16 cellular contexts compared by ENCODE assay signal in the genomic region with DNA sequence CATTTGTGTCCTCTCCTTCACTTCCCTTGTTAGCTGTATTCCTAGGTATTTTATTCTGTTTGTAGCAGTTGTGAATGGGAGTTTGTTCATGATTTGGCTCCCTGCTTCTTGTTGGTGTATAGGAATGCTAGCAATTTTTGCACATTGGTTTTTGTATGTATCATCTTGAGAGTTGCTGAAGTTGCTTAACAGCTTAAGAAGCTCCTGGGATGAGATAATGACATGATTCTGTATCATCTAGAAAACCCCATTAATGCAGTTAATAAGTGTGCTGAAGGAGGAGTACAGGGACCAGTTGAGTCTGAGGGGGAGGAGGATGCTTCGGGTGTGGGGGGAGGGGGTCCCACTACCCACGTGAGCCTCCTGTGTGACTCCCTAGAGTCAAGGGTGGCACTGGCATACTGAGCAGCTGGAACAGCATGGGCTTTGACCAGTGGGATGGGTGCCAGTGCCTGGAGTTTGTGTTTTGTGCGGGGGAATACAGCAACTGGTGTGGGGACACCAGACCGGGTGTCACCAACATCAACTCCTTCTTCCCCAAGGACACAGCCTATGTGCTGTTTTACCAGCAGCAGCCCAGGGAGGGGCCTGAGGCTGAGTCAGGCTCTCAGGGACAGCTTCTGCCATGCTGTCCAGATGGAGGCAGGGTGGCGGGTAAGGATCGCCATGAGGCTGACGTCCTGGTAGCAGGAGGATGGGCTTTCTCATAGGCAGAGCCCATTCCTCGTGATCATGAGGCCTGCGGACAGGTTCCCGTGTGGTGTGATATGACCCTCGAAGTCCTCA. TPM values are rescaled to one million over a fixed set of nuclear protein-coding genes. Genes with fewer than 3 reads are reported as not detected.
DNase-seq lines count a peak whose midpoint lies in the region; ATAC-seq, FAIRE-seq and TF ChIP-seq lines count a peak whose summit lies in the region.
"Had no signal": no experiment of that assay in that cellular context is flagged by ENCODE, and none has a peak within 500 bp of the region (broad histone marks: within the 10 kb centered on the region; RNA-seq: fewer than 3 reads in every experiment).

No MANE protein-coding gene starts in this region.

- H3K9me3 ChIP-seq in GM23248 (ENCODE audit: low read depth), result no peaks in the 10 kb centered on the region
- H3K9me3 ChIP-seq: pancreas, SK-N-SH had no signal

- no peaks in the 10 kb centered on the region for H3K27me3 ChIP-seq in GM23248 (replicated peaks; ENCODE audit: insufficient read depth)
- H3K27me3 ChIP-seq: pancreas had no signal

- no peak overlapping the region for H2AFZ ChIP-seq in GM23248

- ATAC-seq in activated CD4-positive, CD25-positive, alpha-beta regulatory T cell treated with anti-CD3 and anti-CD28 coated beads, Interleukin-2, amount 50 U/mL, for 24 hours, result no peak
- ATAC-seq in HG02571 (IDR thresholded peaks at IDR 0.05; ENCODE audit: unreplicated experiment), result no peak
- ATAC-seq: activated CD8-positive, alpha-beta T cell treated with anti-CD3 and anti-CD28 coated beads, Interleukin-2, amount 10 ng/mL, durations not matched to agents 7 days and 5 days had no signal

- no peak for FAIRE-seq in D721Med (lab: Jason Lieb, UNC)
- FAIRE-seq: keratinocyte, pancreas had no signal

- peaks cover 11% of the 10 kb centered on the region; the same call in 1 of the 2 replicates for H3K36me3 ChIP-seq in GM23248 (ENCODE audit: low read depth)

- DNase-seq in GM23248, result peak; percentile 83
- peak; percentile 38 to 55 for DNase-seq in foreskin fibroblast
- peak in 6 of 10 donors; percentile 41 to 91 (median 69) for DNase-seq in posterior cingulate gyrus
- DNase-seq in D721Med (ENCODE audit: insufficient read length, low spot score), result no peak
- DNase-seq: activated CD8-positive, alpha-beta T cell treated with anti-CD3 and anti-CD28 coated beads, Interleukin-2, amount 10 ng/mL, durations not matched to agents 7 days and 5 days; CD4-positive, CD25-positive, alpha-beta regulatory T cell; DMS79 treated with DMSO at 0.1 percent for 48 hours; NCI-H1436 treated with DMSO at 0.1 percent for 48 hours; NCI-H446; pancreas; SK-N-SH had no signal

- H3K9ac ChIP-seq in GM23248, result no peak overlapping the region
- H3K9ac ChIP-seq: KMS-11, SK-N-SH had no signal

- TF ChIP-seq CTCF in foreskin fibroblast (IDR thresholded peaks at IDR 0.05; ENCODE audit: low read depth, low read length) (no peak), D721Med (IDR thresholded peaks at IDR 0.05; ENCODE audit: insufficient read depth, missing control alignments) (no peak)

- no peaks in the 10 kb centered on the region for H4K20me1 ChIP-seq in GM23248 (ENCODE audit: insufficient read depth)

- in situ Hi-C loops in GM23248 (cut with MboI), result no loop called here

- H3F3A ChIP-seq in GM23248 (ENCODE audit: insufficient read depth), result peaks cover 20% of the 10 kb centered on the region; the same call in 1 of the 2 replicates

- peaks cover 30% of the 10 kb centered on the region for H3K79me2 ChIP-seq in GM23248 (ENCODE audit: insufficient read depth)

- intact Hi-C loops in posterior cingulate gyrus (cut with DNase I), result loop anchor here (10.0 kb wide), 1 partner anchor 342 kb away; no protein-coding TSS in a partner anchor

- H3K27ac ChIP-seq in GM23248, result peak overlapping the region; percentile 25
- H3K27ac ChIP-seq in angular gyrus (ENCODE audit: low read depth, low read length), result peak overlapping the region; percentile 26
- H3K27ac ChIP-seq: KMS-11, pancreas had no signal

- H3K4me2 ChIP-seq in GM23248 (ENCODE audit: unreplicated experiment), result no peak overlapping the region
- H3K4me2 ChIP-seq: KMS-11, SK-N-SH had no signal

- peaks cover 21% of the 10 kb centered on the region for H3K4me1 ChIP-seq in GM23248 (ENCODE audit: insufficient read depth)
- H3K4me1 ChIP-seq: pancreas had no signal

- H3K9me2 ChIP-seq in GM23248 (ENCODE audit: insufficient read depth), result no peaks in the 10 kb centered on the region
- H3K9me2 ChIP-seq: SK-N-SH had no signal

- 72 to 84% methylated on average over 9 to 11 of the region's 11 CpGs for WGBS in GM23248 (ENCODE audit: low coverage in 1 of 2, low lambda C conversion rate in 2 of 2, missing lambda C conversion rate in 2 of 2), 2 experiments

- H3K4me3 ChIP-seq in GM23248 (no peak overlapping the region), foreskin fibroblast (ENCODE audit: low read depth in 1 of 2, low read length in 2 of 2) (no peak overlapping the region)
- H3K4me3 ChIP-seq: pancreas had no signal

RNA-seq across cellular contexts. Expression of a gene that starts 24.1 kb away (rescaled TPM):
- 7.0 and 8.9 TPM in 2 replicates for total RNA-seq in GM23248 (2014; rRNA removed; shearing (Covaris generic))
- polyA plus RNA-seq in GM23248 (2016; fragmentation: Nextera tagmentation; extraction: Ambion mirVana), result 2.2 and 2.7 TPM in 2 replicates

RNA-seq across cellular contexts. Expression of a gene that starts 24.4 kb away (rescaled TPM):
- total RNA-seq in GM23248 (2014; rRNA removed; shearing (Covaris generic)), result 7.5 and 13.1 TPM in 2 replicates
- polyA plus RNA-seq in GM23248 (2016; fragmentation: Nextera tagmentation; extraction: Ambion mirVana), result 5.7 and 7.6 TPM in 2 replicates
